8 cellular contexts compared by ENCODE assay signal in genomic region chr19:49387936-49388372, GRCh38. TPM values are rescaled to one million over a fixed set of nuclear protein-coding genes. Genes with fewer than 3 reads are reported as not detected.
DNase-seq lines count a peak whose midpoint lies in the region; ATAC-seq and TF ChIP-seq lines count a peak whose summit lies in the region.

KASH5 (plus strand) TSS chr19:49388249; CDS start chr19:49390884, 2,635 bp downstream.

- no peaks in the 10 kb centered on the region for H3K27me3 ChIP-seq in Panc1 (ENCODE audit: control insufficient read depth, insufficient read depth, low read length)
- no peaks in the 10 kb centered on the region for H3K27me3 ChIP-seq in right cardiac atrium (ENCODE audit: control insufficient read depth, insufficient read depth)

- WGBS in right cardiac atrium, result 55% methylated on average over 40 of the region's 40 CpGs

- POLR2A ChIA-PET in Panc1 (lab: Charles Lee), result no interaction called here

- no peaks in the 10 kb centered on the region for H3K36me3 ChIP-seq in Panc1 (ENCODE audit: control insufficient read depth, insufficient read depth, low read length)

- peak; percentile 80 for DNase-seq in GM13977 (ENCODE audit: low spot score)
- DNase-seq in Panc1 (ENCODE audit: low read depth, low spot score), result no peak
- DNase-seq in activated effector memory CD4-positive, alpha-beta T cell treated with anti-CD3 and anti-CD28 coated beads, Interleukin-2, amount 50 U/mL, for 16 hours, result peak; percentile 96
- DNase-seq in right cardiac atrium, result peak; percentile 86 to 92 (median 90)
- DNase-seq in stimulated activated CD4-positive, alpha-beta T cell treated with anti-CD3 and anti-CD28 coated beads, TNF-alpha, amount 100 ng/mL, for 1 hour (ENCODE audit: low read depth in 3 of 3, low spot score in 1 of 3), result peak; percentile 61 to 88 (median 65)
- no peak for DNase-seq in SK-N-DZ (ENCODE audit: low spot score)
- DNase-seq in DMS79 (lab: John Stamatoyannopoulos, UW), result no peak

- H3K4me3 ChIP-seq in Panc1 (ENCODE audit: low read depth in 2 of 2, low read length in 2 of 2), result peak within 1 kb of the TSS; percentile 15 to 37; a peak in 3 of 4 replicates
- H3K4me3 ChIP-seq in right cardiac atrium (ENCODE audit: low read length), result no peak within 1 kb of the TSS

- peak; percentile 51; the same call in 1 of the 2 replicates for ATAC-seq in Panc1
- peak; percentile 62 to 67 for ATAC-seq in right cardiac atrium
- ATAC-seq in HG03175 (IDR thresholded peaks at IDR 0.05; ENCODE audit: unreplicated experiment), result no peak

- no TSS peak for BruUV-seq in Panc1 (replicated peaks; lab: Mats Ljungman, UMichigan)

- CTCF ChIA-PET in Panc1 (lab: Charles Lee), result interaction anchor here (1.0 kb wide), 1 partner anchor 54 kb away, joined by 3 read pairs; no protein-coding TSS in a partner anchor

- H3K4me1 ChIP-seq in Panc1 (ENCODE audit: control insufficient read depth, insufficient read depth, low read length), result no peaks in the 10 kb centered on the region
- H3K4me1 ChIP-seq in right cardiac atrium (ENCODE audit: control insufficient read depth, insufficient read depth, low read length), result no peaks in the 10 kb centered on the region

- intact Hi-C loops in Panc1 (cut with micrococcal nuclease; ENCODE audit: unreplicated experiment) (no loop called here), right cardiac atrium (cut with DNase I) (no loop called here)

- peaks cover 1% of the 10 kb centered on the region; the same call in 1 of the 2 replicates for H3K9me3 ChIP-seq in Panc1 (ENCODE audit: control insufficient read depth, insufficient read depth, low read depth, low read length)
- H3K9me3 ChIP-seq in right cardiac atrium (ENCODE audit: control insufficient read depth, low read length), result no peaks in the 10 kb centered on the region

- H3K27ac ChIP-seq in Panc1 (ENCODE audit: low read length), result peak within 1 kb of the TSS; percentile 65
- H3K27ac ChIP-seq in right cardiac atrium (ENCODE audit: low read length), result no peak within 1 kb of the TSS

- in situ Hi-C loops in GM13977 (cut with MboI; ENCODE audit: low pct_unique_long_range_greater_than_20kb, low sequenced_read_pairs, unreplicated experiment), result no loop called here
- in situ Hi-C loops in Panc1 (cut with HindIII; ENCODE audit: low pct_unique_long_range_greater_than_20kb, low sequenced_read_pairs), result no loop called here

- TF ChIP-seq CTCF in GM13977 (IDR thresholded peaks at IDR 0.05; ENCODE audit: extremely low read depth, insufficient read depth, missing control alignments) (no peak), Panc1 (IDR thresholded peaks at IDR 0.05) (no peak)

RNA-seq across cellular contexts. Expression of gene KASH5, which starts in this region (rescaled TPM):
- total RNA-seq in Panc1 (2021; ENCODE audit: unreplicated experiment) (not detected), right cardiac atrium (not detected)
- 0.29 TPM for polyA plus RNA-seq in Panc1 (2012; ENCODE audit: insufficient read length)
- not detected for polyA plus RNA-seq in right cardiac atrium
- not detected in 2 replicates for polyA plus RNA-seq in SK-N-DZ (2014; cell fraction: cytosol; rRNA removed)
- polyA plus RNA-seq in SK-N-DZ (2014; cell fraction: nucleus; rRNA removed), result not detected in 2 replicates

Comparison
In these comparisons a context has a peak if more than half of its experiments do, and no peak if none do; other contexts are left out.
1. Peak in ATAC-seq, H3K4me3 ChIP-seq and H3K27ac ChIP-seq in Panc1; RNA of the gene not detected or under 1 TPM.
2. Peak in DNase-seq and ATAC-seq in right cardiac atrium; RNA of the gene not detected or under 1 TPM.
3. DNase-seq: peak in GM13977 (single experiment), activated effector memory CD4-positive, alpha-beta T cell treated with anti-CD3 and anti-CD28 coated beads, Interleukin-2, amount 50 U/mL, for 16 hours (single experiment) and stimulated activated CD4-positive, alpha-beta T cell treated with anti-CD3 and anti-CD28 coated beads, TNF-alpha, amount 100 ng/mL, for 1 hour (3 of 3); none in Panc1 (single experiment), SK-N-DZ (single experiment) and DMS79 (single experiment).